Comparison of ENCODE assay signal across 8 cellular contexts in the genomic region with DNA sequence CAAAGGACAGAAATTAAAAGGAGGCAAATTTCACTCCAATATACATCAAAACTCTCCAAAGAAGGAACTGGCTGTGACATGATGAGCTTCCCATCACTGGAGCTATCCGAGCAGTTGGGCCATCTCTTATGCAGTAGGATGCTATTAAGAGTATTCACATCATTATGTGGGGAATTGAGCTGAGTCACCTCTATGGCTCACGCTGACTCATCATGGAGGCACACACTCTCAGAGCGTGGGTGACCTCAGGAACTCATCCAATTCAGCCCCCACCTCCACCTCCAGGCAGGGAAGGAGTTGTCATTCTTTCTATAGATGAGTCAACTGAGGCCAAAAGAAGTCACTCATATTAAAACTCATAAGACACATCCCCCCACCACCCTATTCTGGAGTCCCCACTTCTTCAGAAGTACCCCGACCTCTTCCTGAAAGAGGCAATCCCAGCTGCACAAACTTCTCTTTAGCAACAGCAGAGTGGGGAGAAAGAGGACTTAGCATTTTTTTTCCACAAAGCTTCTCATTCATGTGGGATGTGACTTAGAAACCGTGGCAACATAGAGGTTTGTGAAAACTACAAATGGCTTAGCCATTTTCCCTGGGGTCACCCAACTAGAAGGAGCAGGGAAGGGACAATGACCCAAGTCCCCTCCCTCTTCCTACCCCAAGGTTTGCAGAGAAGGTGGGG. TPM values are rescaled to one million over a fixed set of nuclear protein-coding genes. Genes with fewer than 3 reads are reported as not detected.
DNase-seq lines count a peak whose midpoint lies in the region; ATAC-seq and TF ChIP-seq lines count a peak whose summit lies in the region.

No MANE protein-coding gene starts in this region.

- H3K27ac ChIP-seq in RWPE1 = peak overlapping the region; percentile 33; the same call in 1 of the 2 replicates

- POLR2A ChIA-PET in RWPE1 (lab: Yijun Ruan, JAX; ENCODE audit: low non-redundant PET) = interaction anchor here (0.6 kb wide), 1 partner anchor 676 kb away, joined by 3 read pairs; no protein-coding TSS in a partner anchor

- no peak for TF ChIP-seq CTCF in RWPE1 (conservative IDR thresholded peaks at IDR 0.05; ENCODE audit: low read depth)

- CTCF ChIA-PET in RWPE1 (lab: Yijun Ruan, JAX) = interaction anchor here (0.6 kb wide), 1 partner anchor 239 kb away, joined by 3 read pairs; no protein-coding TSS in a partner anchor

- DNase-seq in AG08395 (ENCODE audit: low spot score) (peak; percentile 98), RWPE1 (ENCODE audit: low spot score) (peak; percentile 97), left colon (no peak), SHP77 (lab: John Stamatoyannopoulos, UW) (no peak)
- peak; percentile 52 for DNase-seq in stimulated activated CD4-positive, alpha-beta T cell treated with anti-CD3 and anti-CD28 coated beads, Interleukin-4, amount 100 ng/mL, for 1 hour

- ATAC-seq in GM21723 (IDR thresholded peaks at IDR 0.05; ENCODE audit: unreplicated experiment) (peak; percentile 72), esophagus mucosa (peak; percentile 91), GM21423 (IDR thresholded peaks at IDR 0.05; ENCODE audit: unreplicated experiment) (no peak), left colon (no peak)

- intact Hi-C loops in left colon (cut with DNase I, micrococcal nuclease) = no loop called here

RNA-seq across cellular contexts. Expression of gene ABCC12, which starts 32.5 kb away (rescaled TPM):
- not detected for total RNA-seq in esophagus mucosa
- total RNA-seq in left colon = not detected

Comparison
In these comparisons a context has a peak if more than half of its experiments do, and no peak if none do; other contexts are left out.
1. DNase-seq: peak in AG08395 (single experiment), RWPE1 (single experiment) and stimulated activated CD4-positive, alpha-beta T cell treated with anti-CD3 and anti-CD28 coated beads, Interleukin-4, amount 100 ng/mL, for 1 hour (single experiment); none in left colon (0 of 2) and SHP77 (0 of 2).
2. ATAC-seq: peak in GM21723 (single experiment) and esophagus mucosa (single experiment); none in GM21423 (single experiment) and left colon (single experiment).